Comparison of ENCODE assay signal across 11 cellular contexts in the genomic region with DNA sequence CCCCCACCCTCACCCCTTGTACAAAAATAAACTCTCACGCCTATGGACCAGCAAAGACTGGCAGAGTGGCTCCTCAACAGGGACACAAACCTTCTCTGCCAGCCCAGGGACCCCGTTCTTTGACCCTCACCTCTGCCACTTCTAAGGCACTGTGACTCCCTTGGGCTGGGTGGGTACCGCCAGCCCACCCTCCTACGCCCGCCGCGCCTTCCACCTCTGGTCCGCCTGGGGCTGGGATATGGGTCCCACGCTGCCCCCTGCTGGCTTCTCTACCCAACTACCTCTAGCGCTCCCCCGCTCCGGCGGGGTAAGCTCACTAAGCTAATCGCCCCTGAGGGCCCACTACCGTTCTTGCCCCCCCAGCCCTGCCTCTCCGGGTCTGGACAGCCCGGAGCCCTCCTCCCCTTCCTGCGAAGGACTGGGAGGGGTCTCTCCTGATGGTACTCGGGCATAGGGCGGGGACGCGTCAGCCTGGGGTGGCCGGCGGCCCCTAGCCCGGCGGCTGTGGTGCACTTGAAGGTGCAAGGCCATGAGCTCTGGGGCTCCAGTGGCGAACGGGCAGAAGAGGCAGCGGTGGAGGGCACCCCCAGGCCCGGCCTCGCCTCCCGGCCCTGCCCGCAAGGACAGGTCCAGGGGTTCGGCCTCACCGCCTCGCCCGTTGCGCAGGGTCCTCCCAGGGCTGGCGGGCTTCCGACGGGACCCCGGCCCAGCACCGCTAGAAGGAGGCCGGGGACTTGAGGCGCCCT. TPM values are rescaled to one million over a fixed set of nuclear protein-coding genes. Genes with fewer than 3 reads are reported as not detected.
A peak's percentile ranks its signal among the peaks of the same experiment; 100 is the strongest.
DNase-seq lines count a peak whose midpoint lies in the region; ATAC-seq and TF ChIP-seq lines count a peak whose summit lies in the region.
"Had no signal": no experiment of that assay in that cellular context is flagged by ENCODE, and none has a peak within 500 bp of the region (broad histone marks: within the 10 kb centered on the region; RNA-seq: fewer than 3 reads in every experiment).

No MANE protein-coding gene starts in this region.

- H2AFZ ChIP-seq in fibroblast of lung (ENCODE audit: low read length), result no peak overlapping the region

- no peak overlapping the region for H3K9ac ChIP-seq in fibroblast of lung (ENCODE audit: insufficient read depth, low read length)

- no peak overlapping the region for H3K4me2 ChIP-seq in fibroblast of lung (ENCODE audit: extremely low read depth, insufficient read depth, low read length)

- H3K9me3 Mint-ChIP-seq in stimulated activated memory B cell treated with anti-CD40 and anti-IgM and Interleukin-4, amounts not matched to agents 10 μg/mL and 1 μg/mL and 100 μg/mL, for 72 hours, result no peaks in the 10 kb centered on the region

- ATAC-seq in SK-N-SH treated with all-trans-retinoic acid at 6 μM for 48 hours, result peak; percentile 12; the same call in 2 of the 3 replicates
- ATAC-seq in stimulated activated memory B cell treated with anti-CD40 and anti-IgM and Interleukin-4, amounts not matched to agents 10 μg/mL and 1 μg/mL and 100 μg/mL, for 72 hours, result peak; percentile 3
- no peak for ATAC-seq in GM18870 (IDR thresholded peaks at IDR 0.05; ENCODE audit: unreplicated experiment)
- ATAC-seq in HG03457 (IDR thresholded peaks at IDR 0.05; ENCODE audit: unreplicated experiment), result no peak

- H3K27ac ChIP-seq in fibroblast of lung (ENCODE audit: insufficient read depth, low read length), result no peak overlapping the region
- H3K27ac ChIP-seq: uterus had no signal

- peak; percentile 25 to 39 for TF ChIP-seq CTCF in fibroblast of lung (conservative IDR thresholded peaks at IDR 0.05 in 1 of 2, IDR thresholded peaks at IDR 0.05 in 1 of 2; ENCODE audit: low read depth in 1 of 2, low read length in 2 of 2)

- no peaks in the 10 kb centered on the region for H4K20me1 ChIP-seq in fibroblast of lung (ENCODE audit: control insufficient read depth, extremely low read depth, insufficient read depth, low read length)

- peaks cover 8% of the 10 kb centered on the region for H3K36me3 ChIP-seq in fibroblast of lung (ENCODE audit: control insufficient read depth, insufficient read depth, low read length)
- H3K36me3 ChIP-seq: uterus had no signal

- peaks cover 11% of the 10 kb centered on the region for H3K27me3 Mint-ChIP-seq in stimulated activated memory B cell treated with anti-CD40 and anti-IgM and Interleukin-4, amounts not matched to agents 10 μg/mL and 1 μg/mL and 100 μg/mL, for 72 hours

- no peak overlapping the region for H3K4me3 Mint-ChIP-seq in stimulated activated memory B cell treated with anti-CD40 and anti-IgM and Interleukin-4, amounts not matched to agents 10 μg/mL and 1 μg/mL and 100 μg/mL, for 72 hours

- peaks cover 31% of the 10 kb centered on the region for H3K4me1 Mint-ChIP-seq in stimulated activated memory B cell treated with anti-CD40 and anti-IgM and Interleukin-4, amounts not matched to agents 10 μg/mL and 1 μg/mL and 100 μg/mL, for 72 hours

- no peak overlapping the region for H3K4me3 ChIP-seq in fibroblast of lung (replicated peaks in 1 of 4; ENCODE audit: control extremely low read depth in 1 of 4, insufficient read depth in 1 of 4, low read depth in 3 of 4, low read length in 4 of 4)
- H3K4me3 ChIP-seq: uterus had no signal

- H3K27me3 ChIP-seq in fibroblast of lung (ENCODE audit: control insufficient read depth, insufficient read depth, low read length), result no peaks in the 10 kb centered on the region
- H3K27me3 ChIP-seq: uterus had no signal

- H3K36me3 Mint-ChIP-seq in stimulated activated memory B cell treated with anti-CD40 and anti-IgM and Interleukin-4, amounts not matched to agents 10 μg/mL and 1 μg/mL and 100 μg/mL, for 72 hours, result peaks cover 7% of the 10 kb centered on the region

- no peak overlapping the region for H3K27ac Mint-ChIP-seq in stimulated activated memory B cell treated with anti-CD40 and anti-IgM and Interleukin-4, amounts not matched to agents 10 μg/mL and 1 μg/mL and 100 μg/mL, for 72 hours

- peak; percentile 4 for DNase-seq in NCI-H345 (lab: John Stamatoyannopoulos, UW)
- DNase-seq in NCI-H345 treated with DMSO at 0.1 percent for 48 hours (lab: John Stamatoyannopoulos, UW; ENCODE audit: unreplicated experiment), result no peak
- no peak for DNase-seq in fibroblast of lung (ENCODE audit: low read depth in 2 of 2)
- no peak for DNase-seq in T-helper 1 cell
- DNase-seq: ACHN had no signal

- H3K9me3 ChIP-seq in fibroblast of lung (ENCODE audit: control insufficient read depth, insufficient read depth, low read depth, low read length), result no peaks in the 10 kb centered on the region
- H3K9me3 ChIP-seq: uterus had no signal

- no peaks in the 10 kb centered on the region for H3K79me2 ChIP-seq in fibroblast of lung (ENCODE audit: control insufficient read depth, insufficient read depth, low read length)

- H3K4me1 ChIP-seq in fibroblast of lung (ENCODE audit: control insufficient read depth, extremely low read depth, insufficient read depth, low read length), result peaks cover 11% of the 10 kb centered on the region
- H3K4me1 ChIP-seq: uterus had no signal

TF ChIP-seq in SK-N-SH treated with all-trans-retinoic acid at 6 μM for 48 hours, 23 proteins besides CTCF, POLR2A, EP300 and RAD21:
- TF ChIP-seq, protein P1, sequence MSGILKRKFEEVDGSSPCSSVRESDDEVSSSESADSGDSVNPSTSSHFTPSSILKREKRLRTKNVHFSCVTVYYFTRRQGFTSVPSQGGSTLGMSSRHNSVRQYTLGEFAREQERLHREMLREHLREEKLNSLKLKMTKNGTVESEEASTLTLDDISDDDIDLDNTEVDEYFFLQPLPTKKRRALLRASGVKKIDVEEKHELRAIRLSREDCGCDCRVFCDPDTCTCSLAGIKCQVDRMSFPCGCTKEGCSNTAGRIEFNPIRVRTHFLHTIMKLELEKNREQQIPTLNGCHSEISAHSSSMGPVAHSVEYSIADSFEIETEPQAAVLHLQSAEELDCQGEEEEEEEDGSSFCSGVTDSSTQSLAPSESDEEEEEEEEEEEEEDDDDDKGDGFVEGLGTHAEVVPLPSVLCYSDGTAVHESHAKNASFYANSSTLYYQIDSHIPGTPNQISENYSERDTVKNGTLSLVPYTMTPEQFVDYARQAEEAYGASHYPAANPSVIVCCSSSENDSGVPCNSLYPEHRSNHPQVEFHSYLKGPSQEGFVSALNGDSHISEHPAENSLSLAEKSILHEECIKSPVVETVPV (CRISPR knock-in tag; IDR thresholded peaks at IDR 0.05), result no peak
- TF ChIP-seq ESRRG (CRISPR knock-in tag; IDR thresholded peaks at IDR 0.05) (no peak), ZNF565 (CRISPR knock-in tag; conservative IDR thresholded peaks at IDR 0.05; ENCODE audit: low read depth) (no peak), PPARA (CRISPR knock-in tag; IDR thresholded peaks at IDR 0.05; ENCODE audit: borderline replicate concordance) (no peak), GLIS3 (CRISPR knock-in tag; IDR thresholded peaks at IDR 0.05) (no peak), SNAI2 (CRISPR knock-in tag; IDR thresholded peaks at IDR 0.05) (no peak)
- TF ChIP-seq, protein P2, sequence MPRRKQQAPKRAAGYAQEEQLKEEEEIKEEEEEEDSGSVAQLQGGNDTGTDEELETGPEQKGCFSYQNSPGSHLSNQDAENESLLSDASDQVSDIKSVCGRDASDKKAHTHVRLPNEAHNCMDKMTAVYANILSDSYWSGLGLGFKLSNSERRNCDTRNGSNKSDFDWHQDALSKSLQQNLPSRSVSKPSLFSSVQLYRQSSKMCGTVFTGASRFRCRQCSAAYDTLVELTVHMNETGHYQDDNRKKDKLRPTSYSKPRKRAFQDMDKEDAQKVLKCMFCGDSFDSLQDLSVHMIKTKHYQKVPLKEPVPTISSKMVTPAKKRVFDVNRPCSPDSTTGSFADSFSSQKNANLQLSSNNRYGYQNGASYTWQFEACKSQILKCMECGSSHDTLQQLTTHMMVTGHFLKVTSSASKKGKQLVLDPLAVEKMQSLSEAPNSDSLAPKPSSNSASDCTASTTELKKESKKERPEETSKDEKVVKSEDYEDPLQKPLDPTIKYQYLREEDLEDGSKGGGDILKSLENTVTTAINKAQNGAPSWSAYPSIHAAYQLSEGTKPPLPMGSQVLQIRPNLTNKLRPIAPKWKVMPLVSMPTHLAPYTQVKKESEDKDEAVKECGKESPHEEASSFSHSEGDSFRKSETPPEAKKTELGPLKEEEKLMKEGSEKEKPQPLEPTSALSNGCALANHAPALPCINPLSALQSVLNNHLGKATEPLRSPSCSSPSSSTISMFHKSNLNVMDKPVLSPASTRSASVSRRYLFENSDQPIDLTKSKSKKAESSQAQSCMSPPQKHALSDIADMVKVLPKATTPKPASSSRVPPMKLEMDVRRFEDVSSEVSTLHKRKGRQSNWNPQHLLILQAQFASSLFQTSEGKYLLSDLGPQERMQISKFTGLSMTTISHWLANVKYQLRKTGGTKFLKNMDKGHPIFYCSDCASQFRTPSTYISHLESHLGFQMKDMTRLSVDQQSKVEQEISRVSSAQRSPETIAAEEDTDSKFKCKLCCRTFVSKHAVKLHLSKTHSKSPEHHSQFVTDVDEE (CRISPR knock-in tag; IDR thresholded peaks at IDR 0.05), result no peak

RNA-seq across cellular contexts. Expression of a gene that starts 8.1 kb away (rescaled TPM):
- total RNA-seq in fibroblast of lung, result 3.9 and 4.6 TPM in 2 replicates
- polyA plus RNA-seq in fibroblast of lung, result 2.2 and 2.4 TPM in 2 replicates
- 3.4 and 5.2 TPM in 2 replicates for polyA plus RNA-seq in fibroblast of lung (2012)
- polyA minus RNA-seq in fibroblast of lung (ENCODE audit: low replicate concordance), result 1.1 and 2.3 TPM in 2 replicates

RNA-seq across cellular contexts. Expression of a gene that starts 10.5 kb away (rescaled TPM):
- total RNA-seq in fibroblast of lung, result not detected in 2 replicates
- 0.05 and 0.11 TPM in 2 replicates for polyA plus RNA-seq in fibroblast of lung
- polyA plus RNA-seq in fibroblast of lung (2012), result 0.07 TPM in 1 of 2 replicates, not detected in the other
- polyA minus RNA-seq in fibroblast of lung (ENCODE audit: low replicate concordance), result not detected in 2 replicates

RNA-seq across cellular contexts. Expression of a gene that starts 20.3 kb away (rescaled TPM):
- total RNA-seq in fibroblast of lung, result 23.6 and 24.7 TPM in 2 replicates
- 18.2 and 34.6 TPM in 2 replicates for polyA plus RNA-seq in fibroblast of lung
- 16.0 and 24.4 TPM in 2 replicates for polyA plus RNA-seq in fibroblast of lung (2012)
- 93.2 and 115 TPM in 2 replicates for polyA minus RNA-seq in fibroblast of lung (ENCODE audit: low replicate concordance)

RNA-seq across cellular contexts. Expression of a gene that starts 32.7 kb away (rescaled TPM):
- not detected in 2 replicates for total RNA-seq in fibroblast of lung
- not detected in 2 replicates for polyA plus RNA-seq in fibroblast of lung
- polyA plus RNA-seq in fibroblast of lung (2012), result not detected in 2 replicates
- not detected in 2 replicates for polyA minus RNA-seq in fibroblast of lung (ENCODE audit: low replicate concordance)
- total RNA-seq: uterus had no signal
- polyA plus RNA-seq: neural cell had no signal

RNA-seq across cellular contexts. Expression of a gene that starts 48.2 kb away (rescaled TPM):
- not detected in 2 replicates for total RNA-seq in fibroblast of lung
- polyA plus RNA-seq in fibroblast of lung, result not detected in 2 replicates
- not detected in 2 replicates for polyA plus RNA-seq in fibroblast of lung (2012)
- polyA minus RNA-seq in fibroblast of lung (ENCODE audit: low replicate concordance), result not detected in 2 replicates
- total RNA-seq: uterus had no signal
- polyA plus RNA-seq: neural cell had no signal

Comparison
In these comparisons a context has a peak if more than half of its experiments do, and no peak if none do; other contexts are left out.
1. ATAC-seq: peak in SK-N-SH treated with all-trans-retinoic acid at 6 μM for 48 hours (single experiment) and stimulated activated memory B cell treated with anti-CD40 and anti-IgM and Interleukin-4, amounts not matched to agents 10 μg/mL and 1 μg/mL and 100 μg/mL, for 72 hours (single experiment); none in GM18870 (single experiment) and HG03457 (single experiment).